ENCODE assay signal across 8 cellular contexts in the genomic region with DNA sequence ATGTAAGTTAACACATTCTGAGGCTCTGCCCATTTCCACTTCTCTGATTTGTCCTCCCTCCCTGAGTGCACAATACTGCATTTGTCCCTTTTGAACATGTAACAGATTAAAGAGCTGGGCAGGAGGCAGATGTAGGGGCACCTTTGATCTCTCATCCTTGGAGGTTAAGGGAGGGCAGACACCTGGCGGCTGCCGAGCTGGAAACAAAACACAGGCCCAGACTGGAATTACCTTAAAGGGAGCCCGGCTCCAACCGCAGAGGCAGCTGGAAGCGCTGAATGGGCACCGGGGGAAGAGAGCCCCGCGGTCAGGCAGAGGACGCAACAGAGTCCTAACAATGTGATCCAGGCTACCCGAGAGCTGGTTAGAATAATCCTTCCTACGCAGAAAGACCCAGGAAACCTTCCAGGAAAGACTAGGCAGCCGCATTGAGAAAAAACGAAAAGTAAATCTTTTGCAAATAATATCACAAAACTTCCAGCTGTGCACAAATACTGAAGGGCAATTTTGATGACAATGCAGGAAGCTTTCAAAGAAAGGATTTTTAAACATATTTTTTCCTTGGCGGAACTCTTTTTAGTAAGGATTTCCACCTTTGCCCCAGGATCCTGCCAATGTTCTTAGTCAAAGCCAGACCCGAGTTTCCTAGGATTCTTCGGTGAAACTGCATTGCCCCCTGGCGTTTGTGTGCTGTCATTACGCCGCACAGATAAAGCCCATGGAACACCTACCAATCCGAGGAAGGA.
DNase-seq lines count a peak whose midpoint lies in the region; ATAC-seq and TF ChIP-seq lines count a peak whose summit lies in the region.

No MANE protein-coding gene starts in this region.

- H3K36me3 ChIP-seq in HUES48 (ENCODE audit: control insufficient read depth, insufficient read depth, low read length) (0 out of 2 replicates have a peak, but pooled peaks cover 4% of the 10 kb centered on the region), OCI-LY1 (ENCODE audit: insufficient read depth, low read length) (no peaks in the 10 kb centered on the region), esophagus muscularis mucosa (no peaks in the 10 kb centered on the region), muscle layer of colon (ENCODE audit: insufficient read depth, low read length) (no peaks in the 10 kb centered on the region)

- peak overlapping the region; percentile 50 for H3K4me2 ChIP-seq in OCI-LY1 (ENCODE audit: low read length)

- no peaks in the 10 kb centered on the region for H3K27me3 ChIP-seq in HUES48 (ENCODE audit: control insufficient read depth, insufficient read depth, low read length)
- no peaks in the 10 kb centered on the region for H3K27me3 ChIP-seq in OCI-LY1 (ENCODE audit: insufficient read depth, low read length)
- H3K27me3 ChIP-seq in esophagus muscularis mucosa = no peaks in the 10 kb centered on the region
- H3K27me3 ChIP-seq in muscle layer of colon (ENCODE audit: control insufficient read depth in 1 of 2, insufficient read depth in 2 of 2, low read length in 2 of 2) = no peaks in the 10 kb centered on the region

- no peak for ATAC-seq in HG02970 (IDR thresholded peaks at IDR 0.05; ENCODE audit: low FRiP score, unreplicated experiment)

- no peaks in the 10 kb centered on the region for H4K20me1 ChIP-seq in OCI-LY1 (ENCODE audit: insufficient read depth, low read length)

- peak overlapping the region; percentile 54; the same call in 1 of the 2 replicates for H3K9ac ChIP-seq in HUES48 (ENCODE audit: low read depth, low read length)
- H3K9ac ChIP-seq in OCI-LY1 (ENCODE audit: low read length) = no peak overlapping the region; the same call in 1 of the 2 replicates
- peak overlapping the region; percentile 16 for H3K9ac ChIP-seq in muscle layer of colon (ENCODE audit: low read length)

- intact Hi-C loops in esophagus muscularis mucosa (cut with DNase I) = loop anchor here (2.0 to 5.0 kb wide), 3 partner anchors 41 to 209 kb away; no protein-coding TSS in a partner anchor

- H3K4me3 ChIP-seq in GM12865 (ENCODE audit: low read depth, low read length) (no peak overlapping the region), HUES48 (ENCODE audit: low read depth, low read length) (peak overlapping the region; percentile 47), OCI-LY1 (ENCODE audit: low read depth, low read length, poor library complexity, severe bottlenecking) (peak overlapping the region; percentile 7), esophagus muscularis mucosa (peak overlapping the region; percentile 26 to 38 (median 36)), muscle layer of colon (ENCODE audit: low read depth in 1 of 2, low read length in 2 of 2) (peak overlapping the region; percentile 33 to 36)

- DNase-seq in GM12865 (ENCODE audit: low read depth) (peak; percentile 74), activated T-cell treated with anti-CD3 and anti-CD28 coated beads for 4 hours (peak; percentile 69), esophagus muscularis mucosa (ENCODE audit: extremely low spot score) (peak; percentile 94)
- peak; percentile 34 to 67 for DNase-seq in stimulated activated CD8-positive, alpha-beta memory T cell treated with anti-CD3 and anti-CD28 coated beads, Interleukin-4, amount 100 ng/mL, for 4 hours (ENCODE audit: low read depth in 2 of 2, low spot score in 1 of 2)

- H3K9me3 ChIP-seq in HUES48 (ENCODE audit: control insufficient read depth, insufficient read depth, low read length) (no peaks in the 10 kb centered on the region), OCI-LY1 (ENCODE audit: low read length) (no peaks in the 10 kb centered on the region), esophagus muscularis mucosa (no peaks in the 10 kb centered on the region), muscle layer of colon (ENCODE audit: low read length) (no peaks in the 10 kb centered on the region)

- H3F3A ChIP-seq in OCI-LY1 (ENCODE audit: insufficient read depth, low read length) = no peaks in the 10 kb centered on the region

- TF ChIP-seq CTCF in GM12865 (IDR thresholded peaks at IDR 0.05; ENCODE audit: insufficient read depth, low read depth, low read length, missing control alignments) (peak; percentile 88), OCI-LY1 (IDR thresholded peaks at IDR 0.05; ENCODE audit: low read length) (peak; percentile 73), esophagus muscularis mucosa (IDR thresholded peaks at IDR 0.05) (peak; percentile 96 to 99 (median 96))

- no peaks in the 10 kb centered on the region for H3K9me2 ChIP-seq in OCI-LY1 (ENCODE audit: low read depth, low read length)

- H2AFZ ChIP-seq in OCI-LY1 (ENCODE audit: low read length) = no peak overlapping the region

- 11% methylated on average over 20 of the region's 20 CpGs for WGBS in esophagus muscularis mucosa

- H3K4me1 ChIP-seq in HUES48 (ENCODE audit: control insufficient read depth, insufficient read depth, low read length) = peaks cover 19% of the 10 kb centered on the region
- H3K4me1 ChIP-seq in OCI-LY1 (ENCODE audit: insufficient read depth, low read length, severe bottlenecking) = peaks cover 29% of the 10 kb centered on the region
- H3K4me1 ChIP-seq in esophagus muscularis mucosa = peaks cover 5 to 11% (median 9%) of the 10 kb centered on the region in 4 donors
- peaks cover 6% of the 10 kb centered on the region for H3K4me1 ChIP-seq in muscle layer of colon (ENCODE audit: insufficient read depth, low read length)

- no peak for TF ChIP-seq EP300 in esophagus muscularis mucosa (IDR thresholded peaks at IDR 0.05)

- no peaks in the 10 kb centered on the region for H3K79me2 ChIP-seq in OCI-LY1 (ENCODE audit: insufficient read depth, low read length)

- TF ChIP-seq POLR2A in esophagus muscularis mucosa (IDR thresholded peaks at IDR 0.05; ENCODE audit: low read depth) = no peak

- H3K27ac ChIP-seq in HUES48 (ENCODE audit: low read depth, low read length) = peak overlapping the region; percentile 96
- H3K27ac ChIP-seq in OCI-LY1 (ENCODE audit: low read depth, low read length, poor library complexity, severe bottlenecking) = peak overlapping the region; percentile 77
- H3K27ac ChIP-seq in esophagus muscularis mucosa (replicated peaks in 1 of 4) = peak overlapping the region; percentile 59 to 68 (median 64)
- H3K27ac ChIP-seq in muscle layer of colon (ENCODE audit: low read depth, low read length) = peak overlapping the region; percentile 74
